17 cellular contexts compared by ENCODE assay signal in genomic region chr18:37533647-37534565, GRCh38. TPM values are rescaled to one million over a fixed set of nuclear protein-coding genes. Genes with fewer than 3 reads are reported as not detected.
DNase-seq lines count a peak whose midpoint lies in the region; ATAC-seq, FAIRE-seq and TF ChIP-seq lines count a peak whose summit lies in the region.
"Had no signal": no experiment of that assay in that cellular context is flagged by ENCODE, and none has a peak within 500 bp of the region (broad histone marks: within the 10 kb centered on the region; RNA-seq: fewer than 3 reads in every experiment).

No MANE protein-coding gene starts in this region.

- H3K4me2 ChIP-seq in MM.1S (ENCODE audit: low read depth, low read length), result no peak overlapping the region
- H3K4me2 ChIP-seq: PC-9 had no signal

- H3K4me1 Mint-ChIP-seq in chondrocyte (ENCODE audit: low read depth) (no peaks in the 10 kb centered on the region), nephron (peaks cover 26% of the 10 kb centered on the region)
- peaks cover 4% of the 10 kb centered on the region for H3K4me1 Mint-ChIP-seq in activated T-helper 17 cell treated with anti-CD3 and anti-CD28 coated beads, Interleukin-2, amount 50 U/mL, for 72 hours

- intact Hi-C loops in A673 (cut with micrococcal nuclease; ENCODE audit: unreplicated experiment), result loop anchor here (10.0 kb wide), 1 partner anchor 89 kb away; no protein-coding TSS in a partner anchor

- H3K4me1 ChIP-seq in MM.1S (ENCODE audit: low read length) (no peaks in the 10 kb centered on the region), A673 (ENCODE audit: insufficient read depth, low read length, poor library complexity, severe bottlenecking) (no peaks in the 10 kb centered on the region)

- H3K27me3 Mint-ChIP-seq in chondrocyte (ENCODE audit: low read depth) (peaks cover 67% of the 10 kb centered on the region), nephron (ENCODE audit: low read depth) (peaks cover 55% of the 10 kb centered on the region)
- H3K27me3 Mint-ChIP-seq in activated T-helper 17 cell treated with anti-CD3 and anti-CD28 coated beads, Interleukin-2, amount 50 U/mL, for 72 hours, result peaks cover 14% of the 10 kb centered on the region

- H3K9me2 ChIP-seq in MM.1S (replicated peaks; ENCODE audit: insufficient read depth, low read length), result no peaks in the 10 kb centered on the region

- H3K9me3 Mint-ChIP-seq in chondrocyte (ENCODE audit: low read depth) (no peaks in the 10 kb centered on the region), nephron (no peaks in the 10 kb centered on the region)
- no peaks in the 10 kb centered on the region for H3K9me3 Mint-ChIP-seq in activated T-helper 17 cell treated with anti-CD3 and anti-CD28 coated beads, Interleukin-2, amount 50 U/mL, for 72 hours

- H3K9ac ChIP-seq in MM.1S (ENCODE audit: low read length), result no peak overlapping the region

- H3K27me3 ChIP-seq in MM.1S (replicated peaks; ENCODE audit: insufficient read depth, low read length), result 0 out of 2 replicates have a peak, but pooled peaks cover 8% of the 10 kb centered on the region
- H3K27me3 ChIP-seq in A673 (replicated peaks; ENCODE audit: insufficient read depth, low read depth, low read length, poor library complexity), result peaks cover 100% of the 10 kb centered on the region
- H3K27me3 ChIP-seq: ovary had no signal

- H4K20me1 ChIP-seq in MM.1S (ENCODE audit: insufficient read depth, low read length), result no peaks in the 10 kb centered on the region

- H3K36me3 ChIP-seq in MM.1S (replicated peaks; ENCODE audit: insufficient read depth, low read length) (no peaks in the 10 kb centered on the region), A673 (ENCODE audit: insufficient read depth, low read length, poor library complexity, severe bottlenecking) (no peaks in the 10 kb centered on the region)
- H3K36me3 ChIP-seq: ovary, tibial artery had no signal

- no peak overlapping the region for H3K4me3 ChIP-seq in MM.1S (ENCODE audit: low read length)
- no peak overlapping the region for H3K4me3 ChIP-seq in A673 (ENCODE audit: low read depth, low read length, poor library complexity, severe bottlenecking)
- H3K4me3 ChIP-seq: ovary, PC-9, tibial artery had no signal

- no peak for ATAC-seq in activated T-helper 17 cell treated with anti-CD3 and anti-CD28 coated beads, Interleukin-2, amount 50 U/mL, for 72 hours (replicated peaks)

- TF ChIP-seq CTCF in GM12872 (IDR thresholded peaks at IDR 0.05; ENCODE audit: insufficient read depth, low read depth, low read length) (peak; percentile 5; the same call in 1 of the 3 replicates), MM.1S (IDR thresholded peaks at IDR 0.05; ENCODE audit: low read length) (peak; percentile 6; the same call in 1 of the 2 replicates), chondrocyte (IDR thresholded peaks at IDR 0.05) (peak; percentile 38), nephron (IDR thresholded peaks at IDR 0.05; ENCODE audit: unreplicated experiment in 3 of 3) (peak in 2 of 3 experiments; percentile 23 to 25), A673 (conservative IDR thresholded peaks at IDR 0.05; ENCODE audit: low read depth, low read length) (no peak)

- H3K27ac Mint-ChIP-seq in chondrocyte (ENCODE audit: unreplicated experiment), result no peak overlapping the region
- no peak overlapping the region for H3K27ac Mint-ChIP-seq in nephron
- H3K27ac Mint-ChIP-seq in activated T-helper 17 cell treated with anti-CD3 and anti-CD28 coated beads, Interleukin-2, amount 50 U/mL, for 72 hours, result no peak overlapping the region

- CTCF ChIA-PET in A673 (lab: Charles Lee), result no interaction called here

- POLR2A ChIA-PET in A673 (lab: Charles Lee; ENCODE audit: low non-redundant PET), result no interaction called here

- no peaks in the 10 kb centered on the region for H3K9me3 ChIP-seq in MM.1S (replicated peaks; ENCODE audit: insufficient read depth, low read length)
- H3K9me3 ChIP-seq in A673 (ENCODE audit: low read depth, low read length, poor library complexity, severe bottlenecking), result no peaks in the 10 kb centered on the region
- H3K9me3 ChIP-seq: ovary, tibial artery had no signal

- BruUV-seq in A673 (replicated peaks; lab: Mats Ljungman, UMichigan), result no TSS peak

- no peak overlapping the region for H2AFZ ChIP-seq in MM.1S (ENCODE audit: low read length)
- H2AFZ ChIP-seq: PC-9 had no signal

- no peak overlapping the region for H3K4me3 Mint-ChIP-seq in chondrocyte (ENCODE audit: unreplicated experiment)
- H3K4me3 Mint-ChIP-seq in nephron, result no peak overlapping the region
- no peak overlapping the region for H3K4me3 Mint-ChIP-seq in activated T-helper 17 cell treated with anti-CD3 and anti-CD28 coated beads, Interleukin-2, amount 50 U/mL, for 72 hours

- no peaks in the 10 kb centered on the region for H3F3A ChIP-seq in MM.1S (ENCODE audit: insufficient read depth, low read length)

- DNase-seq in MM.1S, result no peak
- no peak for DNase-seq in chondrocyte (ENCODE audit: low spot score)
- DNase-seq in activated naive CD4-positive, alpha-beta T cell (lab: John Stamatoyannopoulos, UW), result no peak
- DNase-seq in A673 (ENCODE audit: low spot score), result no peak
- DNase-seq in frontal cortex (ENCODE audit: low spot score in 2 of 2), result no peak
- DNase-seq: activated CD4-positive, alpha-beta T cell treated with anti-CD3 and anti-CD28 coated beads, Interleukin-2, amount 50 U/mL, for 48 hours; activated gamma-delta T cell; COR-L47; Kasumi-1; ovary; PC-9; tibial artery had no signal

- no peaks in the 10 kb centered on the region for H3K79me2 ChIP-seq in MM.1S (ENCODE audit: low read length)

- H3K27ac ChIP-seq in MM.1S (ENCODE audit: low read length) (no peak overlapping the region), A673 (ENCODE audit: low read depth, low read length, poor library complexity, severe bottlenecking) (no peak overlapping the region)
- H3K27ac ChIP-seq: ovary, PC-9, tibial artery had no signal

- no peak for FAIRE-seq in frontal cortex (lab: Jason Lieb, UNC)

- H3K36me3 Mint-ChIP-seq in chondrocyte (ENCODE audit: low read depth) (no peaks in the 10 kb centered on the region), nephron (ENCODE audit: low read depth) (no peaks in the 10 kb centered on the region)
- H3K36me3 Mint-ChIP-seq in activated T-helper 17 cell treated with anti-CD3 and anti-CD28 coated beads, Interleukin-2, amount 50 U/mL, for 72 hours (ENCODE audit: low read depth), result no peaks in the 10 kb centered on the region

RNA-seq across cellular contexts. Expression of gene CELF4, which starts 31.7 kb away (rescaled TPM):
- total RNA-seq in chondrocyte (0.22 to 0.90 TPM in 2 of 3 replicates, not detected in the other), A673 (2021) (not detected in 2 replicates), frontal cortex (92.9 TPM)
- not detected for total RNA-seq in activated T-helper 17 cell treated with anti-CD3 and anti-CD28 coated beads, Interleukin-2, amount 50 U/mL, for 72 hours
- total RNA-seq: lung microvascular endothelial cell; T-helper 2 cell treated with Interferon-gamma antibody and Interleukin-4, amounts not matched to agents 100 ng/mL and 5 ng/mL, for 36 hours had no signal

Comparison
In these comparisons a context has a peak if more than half of its experiments do, and no peak if none do; other contexts are left out.
1. RNA of gene CELF4, which starts 31.7 kb away (total RNA-seq): 92.9 TPM in frontal cortex (single experiment); 0.22 to 0.90 TPM in chondrocyte, not detected in activated T-helper 17 cell treated with anti-CD3 and anti-CD28 coated beads, Interleukin-2, amount 50 U/mL, for 72 hours and not detected in A673; every median in the first group is over 10 times any median in the second.